In genomic region chr10:33703897-33704825, GRCh38 we compare ENCODE assay signal across 12 cellular contexts.
DNase-seq lines count a peak whose midpoint lies in the region; ATAC-seq, FAIRE-seq and TF ChIP-seq lines count a peak whose summit lies in the region.
"Had no signal": no experiment of that assay in that cellular context is flagged by ENCODE, and none has a peak within 500 bp of the region (broad histone marks: within the 10 kb centered on the region; RNA-seq: fewer than 3 reads in every experiment).

No MANE protein-coding gene starts in this region.

- no peaks in the 10 kb centered on the region for H3K9me3 ChIP-seq in breast epithelium
- no peaks in the 10 kb centered on the region for H3K9me3 ChIP-seq in mammary epithelial cell (replicated peaks; ENCODE audit: insufficient read depth, low read length)
- no peaks in the 10 kb centered on the region for H3K9me3 ChIP-seq in keratinocyte (ENCODE audit: control insufficient read depth, low read depth, low read length)
- H3K9me3 ChIP-seq in aorta (ENCODE audit: control insufficient read depth, low read length): no peaks in the 10 kb centered on the region

- TF ChIP-seq POLR2A in breast epithelium (IDR thresholded peaks at IDR 0.05): no peak

- dilution Hi-C loops in mammary epithelial cell (cut with HindIII; ENCODE audit: low sequenced_read_pairs): no loop called here
- dilution Hi-C loops in keratinocyte (cut with MboI; ENCODE audit: extremely low pct_ligation_motif_present, low sequenced_read_pairs): no loop called here

- H3K9ac ChIP-seq in mammary epithelial cell (ENCODE audit: insufficient read depth, low read length): no peak overlapping the region
- H3K9ac ChIP-seq in keratinocyte (ENCODE audit: control insufficient read depth, extremely low read depth, insufficient read depth, low read length): no peak overlapping the region

- no peaks in the 10 kb centered on the region for H3K36me3 ChIP-seq in breast epithelium
- no peaks in the 10 kb centered on the region for H3K36me3 ChIP-seq in mammary epithelial cell (ENCODE audit: insufficient read depth, low read length)
- no peaks in the 10 kb centered on the region for H3K36me3 ChIP-seq in keratinocyte (ENCODE audit: control insufficient read depth in 2 of 2, extremely low read depth in 1 of 2, insufficient read depth in 2 of 2, low read length in 2 of 2)
- H3K36me3 ChIP-seq in aorta (ENCODE audit: control insufficient read depth in 1 of 2, insufficient read depth in 2 of 2, low read length in 1 of 2): no peaks in the 10 kb centered on the region

- H3K9me3 Mint-ChIP-seq in MCF 10A (ENCODE audit: unreplicated experiment): no peaks in the 10 kb centered on the region
- H3K9me3 Mint-ChIP-seq: activated CD4-positive, alpha-beta memory T cell treated with anti-CD3 and anti-CD28 coated beads for 36 hours had no signal

- POLR2A ChIA-PET in MCF 10A (lab: Yijun Ruan, JAX): interaction anchor here (0.6 kb wide), 1 partner anchor 34 kb away, joined by 3 read pairs; no protein-coding TSS in a partner anchor

- intact Hi-C loops in MCF 10A (cut with micrococcal nuclease) (no loop called here), breast epithelium (cut with DNase I; ENCODE audit: low total_unique reads) (no loop called here), mammary epithelial cell (cut with micrococcal nuclease) (no loop called here), aorta (cut with DNase I) (no loop called here), dorsolateral prefrontal cortex (cut with DNase I) (no loop called here)

- H3K27me3 ChIP-seq in breast epithelium (no peaks in the 10 kb centered on the region), mammary epithelial cell (ENCODE audit: insufficient read depth, low read length) (no peaks in the 10 kb centered on the region), keratinocyte (ENCODE audit: control insufficient read depth, extremely low read depth, insufficient read depth, low read length) (no peaks in the 10 kb centered on the region), aorta (ENCODE audit: control insufficient read depth in 1 of 2, insufficient read depth in 2 of 2, low read length in 1 of 2) (no peaks in the 10 kb centered on the region), dorsolateral prefrontal cortex (peaks cover 0 to 4% (median 0%) of the 10 kb centered on the region in 45 donors)

- H3K9me1 ChIP-seq in keratinocyte (ENCODE audit: control insufficient read depth, extremely low read depth, insufficient read depth, low read length): no peaks in the 10 kb centered on the region

- CTCF ChIA-PET in MCF 10A (lab: Yijun Ruan, JAX): interaction anchor here (0.6 kb wide), 1 partner anchor 692 kb away, joined by 3 read pairs; no protein-coding TSS in a partner anchor
- CTCF ChIA-PET in mammary epithelial cell (lab: Charles Lee; ENCODE audit: low non-redundant PET): no interaction called here

- no peaks in the 10 kb centered on the region for H4K20me1 ChIP-seq in mammary epithelial cell (ENCODE audit: insufficient read depth, low read length)
- no peaks in the 10 kb centered on the region for H4K20me1 ChIP-seq in keratinocyte (ENCODE audit: control insufficient read depth, extremely low read depth, insufficient read depth, low read length)

- no peak for TF ChIP-seq CTCF in MCF 10A (IDR thresholded peaks at IDR 0.05; ENCODE audit: unreplicated experiment)
- TF ChIP-seq CTCF in breast epithelium (IDR thresholded peaks at IDR 0.05): no peak
- no peak for TF ChIP-seq CTCF in mammary epithelial cell (conservative IDR thresholded peaks at IDR 0.05 in 1 of 2, IDR thresholded peaks at IDR 0.05 in 1 of 2; ENCODE audit: extremely low read depth in 1 of 2, insufficient read depth in 1 of 2, low read depth in 1 of 2, low read length in 2 of 2)
- TF ChIP-seq CTCF in keratinocyte (optimal IDR thresholded peaks at IDR 0.05 in 1 of 3, IDR thresholded peaks at IDR 0.05 in 1 of 3, conservative IDR thresholded peaks at IDR 0.05 in 1 of 3; ENCODE audit: extremely low read depth in 1 of 3, insufficient read depth in 2 of 3, low read length in 3 of 3): no peak
- no peak for TF ChIP-seq CTCF in dorsolateral prefrontal cortex (IDR thresholded peaks at IDR 0.05 in 54 of 56, conservative IDR thresholded peaks at IDR 0.05 in 2 of 56; ENCODE audit: low read depth in 1 of 56, partially characterized antibody in 56 of 56)

- in situ Hi-C loops in mammary epithelial cell (cut with MboI; ENCODE audit: low sequenced_read_pairs in 2 of 2): no loop called here

- H3K4me1 Mint-ChIP-seq in MCF 10A (ENCODE audit: insufficient read depth, unreplicated experiment): peaks cover 47% of the 10 kb centered on the region

- 50% methylated on average over 4 of the region's 6 CpGs for WGBS in mammary epithelial cell (ENCODE audit: low coverage, missing lambda C conversion rate)
- WGBS in aorta, 2 donors: 86 to 87% methylated on average over 6 of the region's 6 CpGs

- no peaks in the 10 kb centered on the region for H3K27me3 Mint-ChIP-seq in MCF 10A (ENCODE audit: insufficient read depth, unreplicated experiment)

- H2AFZ ChIP-seq in mammary epithelial cell (ENCODE audit: low read depth, low read length) (peak overlapping the region; percentile 45), keratinocyte (ENCODE audit: control insufficient read depth, low read length) (peak overlapping the region; percentile 30)

- peak overlapping the region; percentile 6 for H3K4me3 Mint-ChIP-seq in MCF 10A (ENCODE audit: unreplicated experiment)
- H3K4me3 Mint-ChIP-seq: activated CD4-positive, alpha-beta memory T cell treated with anti-CD3 and anti-CD28 coated beads for 36 hours had no signal

- no peaks in the 10 kb centered on the region for H3K36me3 Mint-ChIP-seq in MCF 10A (ENCODE audit: insufficient read depth, unreplicated experiment)
- H3K36me3 Mint-ChIP-seq: activated CD4-positive, alpha-beta memory T cell treated with anti-CD3 and anti-CD28 coated beads for 36 hours had no signal

- DNase-seq in MCF 10A (ENCODE audit: unreplicated experiment) (peak; percentile 93), breast epithelium (ENCODE audit: low spot score in 2 of 2) (no peak), mammary epithelial cell (peak; percentile 69), keratinocyte (ENCODE audit: low read depth, low spot score) (no peak), aorta (no peak), dorsolateral prefrontal cortex (no peak), CD1c-positive myeloid dendritic cell (ENCODE audit: extremely low spot score) (no peak)
- DNase-seq: activated CD4-positive, alpha-beta memory T cell treated with anti-CD3 and anti-CD28 coated beads for 36 hours; activated naive CD4-positive, alpha-beta T cell treated with Interleukin-2 at 50 U/mL for 16 hours; Kasumi-1 had no signal

- H3K4me2 ChIP-seq in mammary epithelial cell (ENCODE audit: insufficient read depth, low read depth, low read length) (peak overlapping the region; percentile 25), keratinocyte (ENCODE audit: control insufficient read depth, extremely low read depth, insufficient read depth, low read depth, low read length) (peak overlapping the region; percentile 19)

- BruUV-seq in MCF 10A (replicated peaks; lab: Mats Ljungman, UMichigan) (TSS peak; percentile 76), mammary epithelial cell (replicated peaks; lab: Mats Ljungman, UMichigan) (no TSS peak)

- peak; percentile 17 for FAIRE-seq in keratinocyte (lab: Jason Lieb, UNC)
- FAIRE-seq: colon had no signal

- H3K4me3 ChIP-seq in breast epithelium: no peak overlapping the region
- H3K4me3 ChIP-seq in mammary epithelial cell (replicated peaks in 1 of 3; ENCODE audit: insufficient read depth in 1 of 3, low read depth in 2 of 3, low read length in 3 of 3): no peak overlapping the region
- no peak overlapping the region for H3K4me3 ChIP-seq in keratinocyte (ENCODE audit: control insufficient read depth in 2 of 3, extremely low read depth in 1 of 3, insufficient read depth in 2 of 3, low read depth in 1 of 3, low read length in 3 of 3)
- H3K4me3 ChIP-seq in aorta (ENCODE audit: low read length in 2 of 2): no peak overlapping the region
- no peak overlapping the region for H3K4me3 ChIP-seq in dorsolateral prefrontal cortex

- H3K79me2 ChIP-seq in mammary epithelial cell (ENCODE audit: insufficient read depth, low read length) (no peaks in the 10 kb centered on the region), keratinocyte (ENCODE audit: control insufficient read depth, insufficient read depth, low read length) (no peaks in the 10 kb centered on the region)

- ATAC-seq in aorta (ENCODE audit: low FRiP score) (peak; percentile 38), HG02852 (IDR thresholded peaks at IDR 0.05; ENCODE audit: unreplicated experiment) (no peak)

- peak overlapping the region; percentile 89 for H3K27ac Mint-ChIP-seq in MCF 10A (ENCODE audit: low read depth, unreplicated experiment)
- H3K27ac Mint-ChIP-seq: activated CD4-positive, alpha-beta memory T cell treated with anti-CD3 and anti-CD28 coated beads for 36 hours had no signal

- H3K27ac ChIP-seq in breast epithelium (no peak overlapping the region), mammary epithelial cell (ENCODE audit: insufficient read depth, low read depth, low read length) (peak overlapping the region; percentile 5), keratinocyte (ENCODE audit: control insufficient read depth, insufficient read depth, low read length) (peak overlapping the region; percentile 8), aorta (ENCODE audit: low read depth in 1 of 2, low read length in 2 of 2) (no peak overlapping the region), dorsolateral prefrontal cortex (no peak overlapping the region)

- H3K4me1 ChIP-seq in breast epithelium (peaks cover 0 to 3% of the 10 kb centered on the region in 2 donors), mammary epithelial cell (ENCODE audit: insufficient read depth, low read length) (peaks cover 35% of the 10 kb centered on the region), keratinocyte (ENCODE audit: control insufficient read depth, extremely low read depth, insufficient read depth, low read length) (peaks cover 34% of the 10 kb centered on the region), aorta (ENCODE audit: control insufficient read depth in 1 of 2, insufficient read depth in 2 of 2, low read length in 2 of 2) (no peaks in the 10 kb centered on the region)

Comparison
In these comparisons a context has a peak if more than half of its experiments do, and no peak if none do; other contexts are left out.
1. DNase-seq: peak in MCF 10A (single experiment) and mammary epithelial cell (single experiment); none in breast epithelium (0 of 2), keratinocyte (single experiment), aorta (0 of 2), dorsolateral prefrontal cortex (0 of 10) and CD1c-positive myeloid dendritic cell (single experiment).
2. H3K27ac ChIP-seq: peak in mammary epithelial cell (single experiment) and keratinocyte (single experiment); none in breast epithelium (0 of 2), aorta (0 of 2) and dorsolateral prefrontal cortex (0 of 59).